Comparison of ENCODE assay signal across 29 cellular contexts in the genomic region with DNA sequence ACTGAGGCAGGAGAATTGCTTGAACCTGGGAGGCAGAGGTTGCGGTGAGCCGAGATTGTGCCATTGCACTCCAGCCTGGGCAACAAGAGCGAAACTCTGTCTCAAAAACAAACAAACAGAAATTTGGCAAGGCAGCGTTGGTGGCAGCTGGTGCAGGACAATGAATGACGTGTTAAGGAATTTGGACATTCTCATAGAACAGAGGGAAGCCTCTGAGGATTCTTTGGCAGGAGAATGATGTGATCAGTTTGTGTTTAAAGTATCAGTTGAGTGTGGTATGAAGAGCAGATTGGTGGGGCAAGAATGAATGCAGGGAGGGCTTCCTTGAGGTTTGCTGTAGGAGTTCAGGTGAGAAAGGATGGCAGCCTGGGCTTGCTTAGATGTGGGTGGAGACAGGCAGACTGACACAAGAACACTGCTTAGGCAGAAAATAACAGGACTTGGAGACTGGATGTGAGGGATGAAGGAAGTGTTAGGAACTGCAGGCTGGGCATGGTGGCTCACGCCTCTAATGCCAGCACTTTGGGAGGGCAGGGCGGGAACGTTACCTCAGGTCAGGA. TPM values are rescaled to one million over a fixed set of nuclear protein-coding genes. Genes with fewer than 3 reads are reported as not detected.
DNase-seq lines count a peak whose midpoint lies in the region; ATAC-seq, FAIRE-seq and TF ChIP-seq lines count a peak whose summit lies in the region.
"Had no signal": no experiment of that assay in that cellular context is flagged by ENCODE, and none has a peak within 500 bp of the region (broad histone marks: within the 10 kb centered on the region; RNA-seq: fewer than 3 reads in every experiment).

No MANE protein-coding gene starts in this region.

- no peak overlapping the region for H4K8ac ChIP-seq in H1 (ENCODE audit: extremely low read depth, insufficient read depth, low read length)

- TF ChIP-seq EP300 in H1 (IDR thresholded peaks at IDR 0.05; ENCODE audit: borderline replicate concordance in 1 of 2, low read depth in 2 of 2, low read length in 2 of 2): no peak

- H3K23me2 ChIP-seq in H1 (ENCODE audit: low read depth, low read length): no peaks in the 10 kb centered on the region; the same call in 1 of the 2 replicates

- no peak overlapping the region for H2BK12ac ChIP-seq in H1 (ENCODE audit: low read depth, low read length)

- H3K27ac ChIP-seq in breast epithelium (no peak overlapping the region), H1 (ENCODE audit: low read depth, low read length) (no peak overlapping the region), right lobe of liver (peak overlapping the region in 2 of 3 donors; percentile 47 to 84)
- H3K27ac ChIP-seq: 22Rv1, C4-2B, esophagus muscularis mucosa, psoas muscle, suprapubic skin had no signal

- H3K4me1 ChIP-seq in breast epithelium (peaks cover 0 to 6% of the 10 kb centered on the region in 2 donors), H1 (replicated peaks in 1 of 4; ENCODE audit: control insufficient read depth in 3 of 4, insufficient read depth in 4 of 4, low read length in 3 of 4) (peaks cover 0 to 4% (median 1%) of the 10 kb centered on the region in 4 experiments; a peak in 2 of 7 replicates), right lobe of liver (peaks cover 0 to 16% (median 0%) of the 10 kb centered on the region in 4 donors)

- peak in 3 of 4 donors; percentile 9 to 24 (median 21) for ATAC-seq in right lobe of liver
- no peak for ATAC-seq in GM18873 (IDR thresholded peaks at IDR 0.05; ENCODE audit: low FRiP score, unreplicated experiment)
- ATAC-seq: left ventricle myocardium superior; naive thymus-derived CD4-positive, alpha-beta T cell; psoas muscle had no signal

- DNase-seq in MCF 10A (ENCODE audit: unreplicated experiment) (peak; percentile 77), breast epithelium (ENCODE audit: low spot score in 2 of 2) (no peak), H1 (ENCODE audit: low read depth in 1 of 2, low spot score in 2 of 2) (no peak), right lobe of liver (peak in 1 of 3 donors; percentile 62), superior temporal gyrus (ENCODE audit: extremely low spot score) (peak; percentile 57), NCI-H748 (lab: John Stamatoyannopoulos, UW; ENCODE audit: unreplicated experiment) (no peak), HEK293T (ENCODE audit: extremely low spot score) (no peak)
- DNase-seq: activated CD4-positive, alpha-beta T cell treated with anti-CD3 and anti-CD28 coated beads for 4 hours; activated gamma-delta T cell; activated naive CD8-positive, alpha-beta T cell treated with anti-CD3 and anti-CD28 coated beads, Interleukin-2, amount 10 ng/mL, durations not matched to agents 7 days and 5 days; activated T-cell treated with anti-CD3 and anti-CD28 coated beads, Interleukin-2, amount 50 U/mL, for 24 hours; central memory CD4-positive, alpha-beta T cell; COR-L47; left ventricle myocardium superior; naive thymus-derived CD4-positive, alpha-beta T cell; NCI-H146; NCI-H774; psoas muscle; SHP77 treated with DMSO at 0.1 percent for 48 hours; stimulated activated CD4-positive, alpha-beta T cell treated with anti-CD3 and anti-CD28 coated beads, Interleukin-4, amount 100 ng/mL, for 24 hours had no signal

- H3K9me3 ChIP-seq in breast epithelium (no peaks in the 10 kb centered on the region), H1 (ENCODE audit: insufficient read depth in 2 of 2, low read depth in 1 of 2, low read length in 1 of 2) (no peaks in the 10 kb centered on the region), right lobe of liver (no peaks in the 10 kb centered on the region)
- H3K9me3 ChIP-seq: esophagus muscularis mucosa, psoas muscle, suprapubic skin had no signal

- H3K27me3 Mint-ChIP-seq in MCF 10A (ENCODE audit: insufficient read depth, unreplicated experiment): no peaks in the 10 kb centered on the region
- H3K27me3 Mint-ChIP-seq: activated naive CD8-positive, alpha-beta T cell treated with anti-CD3 and anti-CD28 coated beads, Interleukin-2, amount 10 ng/mL, durations not matched to agents 7 days and 5 days; activated T-cell treated with anti-CD3 and anti-CD28 coated beads, Interleukin-2, amount 50 U/mL, for 24 hours had no signal

- no peak overlapping the region for H3K4me2 ChIP-seq in H1 (ENCODE audit: insufficient read depth in 1 of 2, low read depth in 2 of 2, low read length in 2 of 2)

- peaks cover 12% of the 10 kb centered on the region for H3K4me1 Mint-ChIP-seq in MCF 10A (ENCODE audit: insufficient read depth, unreplicated experiment)

- H3K4me3 Mint-ChIP-seq in MCF 10A (ENCODE audit: unreplicated experiment): no peak overlapping the region
- H3K4me3 Mint-ChIP-seq: activated naive CD8-positive, alpha-beta T cell treated with anti-CD3 and anti-CD28 coated beads, Interleukin-2, amount 10 ng/mL, durations not matched to agents 7 days and 5 days; activated T-cell treated with anti-CD3 and anti-CD28 coated beads, Interleukin-2, amount 50 U/mL, for 24 hours; mesothelial cell of epicardium; naive thymus-derived CD4-positive, alpha-beta T cell; T-helper 2 cell treated with Interferon-gamma antibody and Interleukin-4, amounts not matched to agents 5 μg/mL and 100 μg/mL, for 36 hours had no signal

- no peak overlapping the region for H3K56ac ChIP-seq in H1 (replicated peaks; ENCODE audit: insufficient read length, low read depth, low read length)

- BruUV-seq in MCF 10A (replicated peaks; lab: Mats Ljungman, UMichigan): no TSS peak

- no peak overlapping the region for H3K27ac Mint-ChIP-seq in MCF 10A (ENCODE audit: low read depth, unreplicated experiment)
- H3K27ac Mint-ChIP-seq: activated naive CD8-positive, alpha-beta T cell treated with anti-CD3 and anti-CD28 coated beads, Interleukin-2, amount 10 ng/mL, durations not matched to agents 7 days and 5 days; activated T-cell treated with anti-CD3 and anti-CD28 coated beads, Interleukin-2, amount 50 U/mL, for 24 hours; mesothelial cell of epicardium; T-helper 2 cell treated with Interferon-gamma antibody and Interleukin-4, amounts not matched to agents 5 μg/mL and 100 μg/mL, for 36 hours had no signal

- H2BK15ac ChIP-seq in H1 (ENCODE audit: low read length): no peak overlapping the region

- no peak for TF ChIP-seq RAD21 in H1 (IDR thresholded peaks at IDR 0.05 in 1 of 2, conservative IDR thresholded peaks at IDR 0.05 in 1 of 2; ENCODE audit: low read depth in 2 of 2, low read length in 2 of 2)

- no peak overlapping the region for H3K14ac ChIP-seq in H1 (ENCODE audit: insufficient read length)

- no peak overlapping the region for H3K4ac ChIP-seq in H1 (replicated peaks; ENCODE audit: insufficient read length, low read depth, low read length)

- peaks cover 0 to 8% of the 10 kb centered on the region in 2 experiments; a peak in 1 of 4 replicates for H3K79me2 ChIP-seq in H1 (ENCODE audit: control insufficient read depth in 1 of 2, insufficient read depth in 2 of 2, low read length in 2 of 2)

- CTCF ChIA-PET in MCF 10A (lab: Yijun Ruan, JAX): no interaction called here
- CTCF ChIA-PET in H1 (lab: Charles Lee; ENCODE audit: partially characterized antibody): interaction anchor here (0.6 to 2.7 kb wide), 3 partner anchors 11 to 1646 kb away, joined by 3 to 17 read pairs (median 4); no protein-coding TSS in a partner anchor
- CTCF ChIA-PET in HEK293T (lab: Yijun Ruan, JAX): no interaction called here

- peaks cover 28% of the 10 kb centered on the region for H3K36me3 Mint-ChIP-seq in MCF 10A (ENCODE audit: insufficient read depth, unreplicated experiment)

- H3K9ac ChIP-seq in H1 (replicated peaks in 1 of 4; ENCODE audit: extremely low read depth in 1 of 4, low read depth in 3 of 4, low read length in 3 of 4): no peak overlapping the region

- no peak overlapping the region for H2BK20ac ChIP-seq in H1 (ENCODE audit: low read length)

- TF ChIP-seq POLR2A in breast epithelium (IDR thresholded peaks at IDR 0.05) (no peak), H1 (IDR thresholded peaks at IDR 0.05; ENCODE audit: control extremely low read depth in 1 of 2, low read depth in 2 of 2, low read length in 2 of 2) (no peak), right lobe of liver (IDR thresholded peaks at IDR 0.05) (no peak)

- no peak overlapping the region for H4K5ac ChIP-seq in H1 (ENCODE audit: insufficient read length, low read depth, low read length)

- H2AFZ ChIP-seq in H1 (ENCODE audit: low read length): no peak overlapping the region

- H3K9me3 Mint-ChIP-seq in MCF 10A (ENCODE audit: unreplicated experiment): no peaks in the 10 kb centered on the region
- H3K9me3 Mint-ChIP-seq: activated naive CD8-positive, alpha-beta T cell treated with anti-CD3 and anti-CD28 coated beads, Interleukin-2, amount 10 ng/mL, durations not matched to agents 7 days and 5 days; activated T-cell treated with anti-CD3 and anti-CD28 coated beads, Interleukin-2, amount 50 U/mL, for 24 hours; mesothelial cell of epicardium; naive thymus-derived CD4-positive, alpha-beta T cell; T-helper 2 cell treated with Interferon-gamma antibody and Interleukin-4, amounts not matched to agents 5 μg/mL and 100 μg/mL, for 36 hours had no signal

- intact Hi-C loops in MCF 10A (cut with micrococcal nuclease) (no loop called here), breast epithelium (cut with DNase I; ENCODE audit: low total_unique reads) (loop anchor here (10.0 kb wide), 1 partner anchor 1753 kb away; no protein-coding TSS in a partner anchor), right lobe of liver (cut with DNase I) (no loop called here)

- 89% methylated on average over 7 of the region's 8 CpGs; no CpG with 5 or more reads in 1 of the 2 experiments for WGBS in H1 (ENCODE audit: extremely low coverage in 1 of 2, insufficient coverage in 1 of 2, insufficient read length in 1 of 2, insufficient replicate concordance in 2 of 2, low coverage in 1 of 2, low lambda C conversion rate in 2 of 2, missing lambda C conversion rate in 1 of 2), 2 experiments
- 44% methylated on average over 7 of the region's 8 CpGs for WGBS in right lobe of liver (ENCODE audit: insufficient coverage, low coverage, low lambda C conversion rate, missing lambda C conversion rate)

- no peak overlapping the region for H2BK5ac ChIP-seq in H1 (ENCODE audit: low read depth, low read length)

- no peaks in the 10 kb centered on the region for H3K79me1 ChIP-seq in H1 (ENCODE audit: low read depth, low read length)

- no peaks in the 10 kb centered on the region for H3K36me3 ChIP-seq in breast epithelium
- no peaks in the 10 kb centered on the region for H3K36me3 ChIP-seq in H1 (ENCODE audit: control insufficient read depth in 2 of 4, insufficient read depth in 4 of 4, low read length in 3 of 4)
- H3K36me3 ChIP-seq in right lobe of liver: peaks cover 0 to 4% (median 0%) of the 10 kb centered on the region in 4 donors

- H4K20me1 ChIP-seq in H1 (replicated peaks in 1 of 2; ENCODE audit: control insufficient read depth in 1 of 2, insufficient read depth in 2 of 2, low read length in 2 of 2): peaks cover 3% of the 10 kb centered on the region in 2 experiments

- 0 out of 2 replicates have a peak overlapping the region, but pooled peaks have one; percentile 75 for H2AK5ac ChIP-seq in H1 (ENCODE audit: low read depth, low read length)

- H4K91ac ChIP-seq in H1 (replicated peaks; ENCODE audit: insufficient read length, low read length): no peak overlapping the region

- H3K27me3 ChIP-seq in breast epithelium (no peaks in the 10 kb centered on the region), H1 (replicated peaks in 1 of 4; ENCODE audit: control insufficient read depth in 3 of 4, extremely low read depth in 1 of 4, insufficient read depth in 3 of 4, low read length in 3 of 4) (no peaks in the 10 kb centered on the region), right lobe of liver (no peaks in the 10 kb centered on the region)
- H3K27me3 ChIP-seq: esophagus muscularis mucosa, suprapubic skin had no signal

- no peak overlapping the region for H3K18ac ChIP-seq in H1 (ENCODE audit: extremely low read depth, low read length)

- no peak overlapping the region for H2BK120ac ChIP-seq in H1 (replicated peaks; ENCODE audit: low read depth, low read length)

- H3K23ac ChIP-seq in H1 (ENCODE audit: insufficient read length): no peak overlapping the region

- POLR2A ChIA-PET in MCF 10A (lab: Yijun Ruan, JAX): interaction anchor here (9.9 kb wide), 1 partner anchor 12 kb away, joined by 555 read pairs; no protein-coding TSS in a partner anchor
- POLR2A ChIA-PET in H1 (lab: Charles Lee; ENCODE audit: partially characterized antibody): interaction anchor here (7.9 kb wide), 1 partner anchor 11 kb away, joined by 117 read pairs; no protein-coding TSS in a partner anchor
- POLR2A ChIA-PET in HEK293T (lab: Yijun Ruan, JAX): no interaction called here

- no peak for TF ChIP-seq CTCF in MCF 10A (IDR thresholded peaks at IDR 0.05; ENCODE audit: unreplicated experiment)
- no peak for TF ChIP-seq CTCF in breast epithelium (IDR thresholded peaks at IDR 0.05)
- TF ChIP-seq CTCF in H1 (IDR thresholded peaks at IDR 0.05; ENCODE audit: control extremely low read depth in 1 of 3, insufficient read depth in 1 of 3, low read depth in 1 of 3, low read length in 3 of 3): no peak
- no peak for TF ChIP-seq CTCF in right lobe of liver (IDR thresholded peaks at IDR 0.05)

- no peak for FAIRE-seq in H1 (lab: Jason Lieb, UNC)
- FAIRE-seq: GM12892, RCC 7860 had no signal

- H3K4me3 ChIP-seq in breast epithelium: no peak overlapping the region
- H3K4me3 ChIP-seq in H1 (ENCODE audit: extremely low read depth in 1 of 4, insufficient read depth in 2 of 4, low read depth in 3 of 4, low read length in 4 of 4): no peak overlapping the region
- H3K4me3 ChIP-seq in right lobe of liver: no peak overlapping the region
- H3K4me3 ChIP-seq: esophagus muscularis mucosa, psoas muscle, suprapubic skin had no signal

RNA-seq across cellular contexts. Expression of gene CYB5D2, which starts 4.8 kb away (rescaled TPM):
- total RNA-seq in MCF 10A (2022) (13.8 and 17.6 TPM in 2 replicates), breast epithelium (10 to 100 TPM; 28.4 to 74.1 (median 34.7) TPM), right lobe of liver (10 to 100 TPM; 10.4 to 22.8 (median 14.8) TPM)
- 4.5 and 5.6 TPM in 2 replicates for total RNA-seq in H1 (2021; fragmentation: NEBNext Ultra II Directional; extraction: Animal tissue kit (Norgen Biotek cat#: 25700))
- polyA plus RNA-seq in H1 (2011; rRNA removed): 15.1 and 21.2 TPM in 2 replicates
- polyA plus RNA-seq in H1 (2011; cell fraction: cytosol; rRNA removed): 19.8 TPM
- 16.7 TPM for polyA plus RNA-seq in H1 (2011; cell fraction: nucleus; rRNA removed)
- 7.3 to 10.8 TPM (median 10.4 TPM) in 4 replicates for polyA plus RNA-seq in H1 (2012, experiment 1 of 2)
- 6.5 TPM for polyA plus RNA-seq in H1 (2012, experiment 2 of 2)
- polyA plus RNA-seq in H1 (2013, experiment 1 of 2): 4.4 TPM
- 5.0 TPM for polyA plus RNA-seq in H1 (2013, experiment 2 of 2)
- polyA minus RNA-seq in H1 (2011; rRNA and poly(A)+ RNA removed): 12.9 and 16.1 TPM in 2 replicates
- polyA minus RNA-seq in H1 (2011; cell fraction: cytosol; rRNA and poly(A)+ RNA removed): 8.3 TPM
- polyA minus RNA-seq in H1 (2011; cell fraction: nucleus; rRNA and poly(A)+ RNA removed): 5.9 TPM

RNA-seq across cellular contexts. Expression of gene ZZEF1, which starts 5.0 kb away (rescaled TPM):
- total RNA-seq in MCF 10A (2022) (35.0 and 37.9 TPM in 2 replicates), breast epithelium (10 to 100 TPM; 67.2 to 70.8 (median 68.8) TPM), right lobe of liver (10 to 100 TPM; 17.1 to 24.9 (median 21.0) TPM)
- 17.8 and 18.3 TPM in 2 replicates for total RNA-seq in H1 (2021; fragmentation: NEBNext Ultra II Directional; extraction: Animal tissue kit (Norgen Biotek cat#: 25700))
- polyA plus RNA-seq in H1 (2011; rRNA removed): 5.2 and 7.3 TPM in 2 replicates
- 6.5 TPM for polyA plus RNA-seq in H1 (2011; cell fraction: cytosol; rRNA removed)
- 32.0 TPM for polyA plus RNA-seq in H1 (2011; cell fraction: nucleus; rRNA removed)
- 8.3 to 9.2 TPM (median 8.7 TPM) in 4 replicates for polyA plus RNA-seq in H1 (2012, experiment 1 of 2)
- 2.0 TPM for polyA plus RNA-seq in H1 (2012, experiment 2 of 2)
- 6.1 TPM for polyA plus RNA-seq in H1 (2013, experiment 1 of 2)
- polyA plus RNA-seq in H1 (2013, experiment 2 of 2): 5.3 TPM
- polyA minus RNA-seq in H1 (2011; rRNA and poly(A)+ RNA removed): 48.0 and 56.4 TPM in 2 replicates
- 15.1 TPM for polyA minus RNA-seq in H1 (2011; cell fraction: cytosol; rRNA and poly(A)+ RNA removed)
- polyA minus RNA-seq in H1 (2011; cell fraction: nucleus; rRNA and poly(A)+ RNA removed): 60.2 TPM

Comparison
In these comparisons a context has a peak if more than half of its experiments do, and no peak if none do; other contexts are left out.
1. DNase-seq: peak in MCF 10A (single experiment) and superior temporal gyrus (single experiment); none in breast epithelium (0 of 2), H1 (0 of 2), NCI-H748 (single experiment) and HEK293T (single experiment).
2. H3K27ac ChIP-seq: peak in right lobe of liver (2 of 3); none in breast epithelium (0 of 2) and H1 (single experiment).